In the genomic region with DNA sequence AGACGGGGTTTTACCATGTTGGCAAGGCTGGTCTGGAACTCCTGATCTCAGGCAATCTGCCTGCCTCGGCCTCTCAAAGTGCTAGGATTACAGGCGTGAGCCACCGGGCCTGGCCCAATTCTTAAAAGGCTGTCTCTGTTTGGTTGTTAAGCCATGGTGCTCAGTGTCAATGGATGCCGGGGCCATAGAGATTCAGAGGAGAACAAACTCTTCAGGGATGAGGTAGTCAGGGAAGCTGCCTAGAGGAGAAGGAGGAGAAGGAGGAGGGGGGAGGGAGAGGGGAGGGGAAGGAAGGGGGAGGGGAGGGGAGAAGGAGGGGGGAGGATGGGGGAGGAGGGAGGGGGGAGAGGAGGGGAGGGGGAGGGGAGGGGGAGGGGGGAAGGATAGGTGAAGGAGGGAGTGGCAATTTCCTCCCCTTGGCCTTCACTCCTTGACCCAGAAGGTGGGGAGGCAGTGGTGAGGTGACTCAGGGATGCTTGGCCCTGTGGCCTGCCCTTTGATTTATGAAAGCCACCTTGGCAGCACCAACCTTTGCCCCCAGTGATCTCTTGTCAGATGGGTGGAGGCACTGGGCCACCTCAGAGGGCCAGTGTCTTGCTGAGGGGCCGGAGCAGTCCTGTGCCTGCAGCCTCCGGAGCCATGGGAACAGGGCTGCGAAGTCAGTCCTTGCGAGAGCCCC, we compare ENCODE assay signal across 27 cellular contexts. TPM values are rescaled to one million over a fixed set of nuclear protein-coding genes. Genes with fewer than 3 reads are reported as not detected.
DNase-seq lines count a peak whose midpoint lies in the region; ATAC-seq and TF ChIP-seq lines count a peak whose summit lies in the region.
"Had no signal": no experiment of that assay in that cellular context is flagged by ENCODE, and none has a peak within 500 bp of the region (broad histone marks: within the 10 kb centered on the region; RNA-seq: fewer than 3 reads in every experiment).

A gene with protein sequence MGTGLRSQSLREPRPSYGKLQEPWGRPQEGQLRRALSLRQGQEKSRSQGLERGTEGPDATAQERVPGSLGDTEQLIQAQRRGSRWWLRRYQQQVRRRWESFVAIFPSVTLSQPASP (plus strand): TSS at position 581 of the 679 bp plus-strand sequence. CDS start 59 bp downstream, at position 640.

- H4K20me1 ChIP-seq in GM23338 (replicated peaks; ENCODE audit: insufficient read depth) = no peaks in the 10 kb centered on the region

- H2AFZ ChIP-seq in GM23338 = peak within 1 kb of the TSS; percentile 87; the same call in 1 of the 2 replicates

- H3K27me3 ChIP-seq in GM23338 (ENCODE audit: insufficient read depth) (no peaks in the 10 kb centered on the region), Peyer's patch (no peaks in the 10 kb centered on the region), endodermal cell (ENCODE audit: control insufficient read depth, insufficient read depth, low read length, poor library complexity, severe bottlenecking) (no peaks in the 10 kb centered on the region)
- H3K27me3 ChIP-seq: sigmoid colon, tibial nerve had no signal

- no peaks in the 10 kb centered on the region for H3K79me2 ChIP-seq in GM23338 (replicated peaks; ENCODE audit: insufficient read depth)

- H3K4me1 ChIP-seq in GM23338 (ENCODE audit: insufficient read depth) (peaks cover 11% of the 10 kb centered on the region; the same call in 1 of the 2 replicates), Peyer's patch (peaks cover 0 to 17% (median 4%) of the 10 kb centered on the region in 4 donors), endodermal cell (ENCODE audit: control insufficient read depth, insufficient read depth, low read length) (no peaks in the 10 kb centered on the region)
- H3K4me1 ChIP-seq: sigmoid colon had no signal

- no peak within 1 kb of the TSS for H3K9ac ChIP-seq in endodermal cell (ENCODE audit: extremely low read depth, low read length, poor library complexity, severe bottlenecking)

- H3K27ac ChIP-seq in GM23338 (ENCODE audit: low read depth) = peak within 1 kb of the TSS; percentile 63; the same call in 1 of the 2 replicates
- H3K27ac ChIP-seq in Peyer's patch = peak within 1 kb of the TSS in 3 of 4 donors; percentile 75 to 90 (median 80)
- H3K27ac ChIP-seq in endodermal cell (ENCODE audit: low read depth, low read length) = no peak within 1 kb of the TSS
- H3K27ac ChIP-seq: HL-60, sigmoid colon had no signal

- H3K4me3 ChIP-seq in GM23338 (no peak within 1 kb of the TSS), Peyer's patch (peak within 1 kb of the TSS in 3 of 4 donors; percentile 21 to 63 (median 50)), endodermal cell (ENCODE audit: low read length) (no peak within 1 kb of the TSS)
- H3K4me3 ChIP-seq: sigmoid colon, tibial nerve had no signal

- TF ChIP-seq CTCF in GM23338 (conservative IDR thresholded peaks at IDR 0.05; ENCODE audit: low read depth in 2 of 2) = no peak
- no peak for TF ChIP-seq CTCF in Peyer's patch (IDR thresholded peaks at IDR 0.05)
- TF ChIP-seq CTCF in endodermal cell (conservative IDR thresholded peaks at IDR 0.05) = no peak
- no peak for TF ChIP-seq CTCF in osteocyte (IDR thresholded peaks at IDR 0.05)

- TF ChIP-seq POLR2A in Peyer's patch (IDR thresholded peaks at IDR 0.05) = peak; percentile 91 to 94

- peaks cover 5% of the 10 kb centered on the region; the same call in 1 of the 2 replicates for H3K9me2 ChIP-seq in GM23338 (ENCODE audit: insufficient read depth)

- peaks cover 12% of the 10 kb centered on the region for H3K27me3 Mint-ChIP-seq in GM23338 (ENCODE audit: insufficient read depth, low read depth, poor library complexity)
- H3K27me3 Mint-ChIP-seq in endodermal cell (ENCODE audit: insufficient read depth) = peaks cover 4% of the 10 kb centered on the region
- H3K27me3 Mint-ChIP-seq in osteocyte (ENCODE audit: unreplicated experiment) = no peaks in the 10 kb centered on the region

- peak; percentile 49 for ATAC-seq in GM23338
- no peak for ATAC-seq in GM18520 (IDR thresholded peaks at IDR 0.05; ENCODE audit: unreplicated experiment)
- ATAC-seq: naive thymus-derived CD8-positive, alpha-beta T cell had no signal

- H3K4me2 ChIP-seq in GM23338 = 0 out of 2 replicates have a peak within 1 kb of the TSS, but pooled peaks have one; percentile 26

- no peaks in the 10 kb centered on the region for H3F3A ChIP-seq in GM23338 (replicated peaks; ENCODE audit: low read depth)

- H3K9me3 Mint-ChIP-seq in GM23338 = peaks cover 9% of the 10 kb centered on the region
- peaks cover 15% of the 10 kb centered on the region for H3K9me3 Mint-ChIP-seq in endodermal cell
- H3K9me3 Mint-ChIP-seq in osteocyte (ENCODE audit: unreplicated experiment) = no peaks in the 10 kb centered on the region

- H3K9me3 ChIP-seq in Peyer's patch (no peaks in the 10 kb centered on the region), endodermal cell (ENCODE audit: control insufficient read depth, low read length) (peaks cover 22% of the 10 kb centered on the region)

- no peaks in the 10 kb centered on the region for H3K36me3 ChIP-seq in GM23338 (ENCODE audit: insufficient read depth)
- H3K36me3 ChIP-seq in Peyer's patch = no peaks in the 10 kb centered on the region
- no peaks in the 10 kb centered on the region for H3K36me3 ChIP-seq in endodermal cell (ENCODE audit: control insufficient read depth, insufficient read depth, low read length)
- H3K36me3 ChIP-seq: sigmoid colon, tibial nerve had no signal

- H3K27ac Mint-ChIP-seq in GM23338 (no peak within 1 kb of the TSS), endodermal cell (peak within 1 kb of the TSS; percentile 26), osteocyte (ENCODE audit: unreplicated experiment) (peak within 1 kb of the TSS; percentile 68)
- H3K27ac Mint-ChIP-seq: activated B cell treated with CpG ODN at 0.5 μM for 24 hours; activated CD4-positive, alpha-beta memory T cell treated with anti-CD3 and anti-CD28 coated beads for 36 hours had no signal

- H3K4me1 Mint-ChIP-seq in GM23338 (peaks cover 7% of the 10 kb centered on the region; the same call in 2 of the 3 replicates), endodermal cell (no peaks in the 10 kb centered on the region), osteocyte (ENCODE audit: unreplicated experiment) (peaks cover 38% of the 10 kb centered on the region)
- H3K4me1 Mint-ChIP-seq: activated B cell treated with CpG ODN at 0.5 μM for 24 hours had no signal

- DNase-seq in GM23338 (ENCODE audit: low spot score) = peak; percentile 48
- DNase-seq in Peyer's patch = peak in 2 of 3 donors; percentile 83 to 89
- peak; percentile 61 for DNase-seq in endodermal cell
- no peak for DNase-seq in osteocyte (ENCODE audit: extremely low spot score, unreplicated experiment)
- DNase-seq in cerebellar nuclear complex (lab: John Stamatoyannopoulos, UW) = no peak
- no peak for DNase-seq in AG08395 (ENCODE audit: low spot score)
- DNase-seq: activated B cell treated with CpG ODN at 0.5 μM for 24 hours; activated CD4-positive, alpha-beta memory T cell treated with anti-CD3 and anti-CD28 coated beads for 36 hours; activated naive CD4-positive, alpha-beta T cell treated with Interleukin-2 at 50 U/mL for 16 hours; activated T-cell treated with anti-CD3 and anti-CD28 coated beads for 4 hours; anterior cingulate cortex; central memory CD4-positive, alpha-beta T cell; kidney; NCI-H187 treated with DMSO at 0.1 percent for 48 hours; NCI-H2227 treated with DMSO at 0.1 percent for 48 hours; NCI-H82; posterior cingulate gyrus; sigmoid colon; stimulated activated naive CD4-positive, alpha-beta T cell; T-helper 9 cell had no signal

- H3K4me3 Mint-ChIP-seq in GM23338 (no peak within 1 kb of the TSS), endodermal cell (no peak within 1 kb of the TSS), osteocyte (ENCODE audit: unreplicated experiment) (no peak within 1 kb of the TSS)
- H3K4me3 Mint-ChIP-seq: activated B cell treated with CpG ODN at 0.5 μM for 24 hours; activated CD4-positive, alpha-beta memory T cell treated with anti-CD3 and anti-CD28 coated beads for 36 hours; naive thymus-derived CD8-positive, alpha-beta T cell had no signal

- H3K36me3 Mint-ChIP-seq in GM23338 (ENCODE audit: low read depth) (peaks cover 5% of the 10 kb centered on the region), endodermal cell (ENCODE audit: low read depth) (no peaks in the 10 kb centered on the region), osteocyte (ENCODE audit: unreplicated experiment) (no peaks in the 10 kb centered on the region)
- H3K36me3 Mint-ChIP-seq: naive thymus-derived CD8-positive, alpha-beta T cell had no signal

- 87% methylated on average over 7 to 9 of the region's 9 CpGs for WGBS in endodermal cell (ENCODE audit: insufficient coverage in 1 of 2, insufficient read length in 1 of 2), 2 experiments

TF ChIP-seq in GM23338, 12 proteins besides CTCF, POLR2A, EP300 and RAD21 (continues in another document):
- TF ChIP-seq POLR2AphosphoS5 (IDR thresholded peaks at IDR 0.05; ENCODE audit: low read depth) = no peak
- no peak for TF ChIP-seq NANOG (IDR thresholded peaks at IDR 0.05; ENCODE audit: borderline replicate concordance)
- TF ChIP-seq EZH2 (IDR thresholded peaks at IDR 0.05; ENCODE audit: low read depth, unreplicated experiment) = no peak

RNA-seq across cellular contexts. Expression of the gene that starts here (rescaled TPM):
- 0.21 TPM in 1 of 2 replicates, not detected in the other for total RNA-seq in GM23338 (2014; rRNA removed; shearing (Covaris generic))
- polyA plus RNA-seq in GM23338 (2016; fragmentation: Nextera tagmentation; extraction: Ambion mirVana) = 0.73 and 0.74 TPM in 2 replicates
- total RNA-seq in Peyer's patch = 100 to 1,000 TPM in 2 of 4 donors, 10 to 100 TPM in 2; 81.7 to 439 (median 153) TPM
- total RNA-seq in endodermal cell = not detected
- polyA plus RNA-seq in endodermal cell (2013, experiment 1 of 2) = not detected
- polyA plus RNA-seq in endodermal cell (2013, experiment 2 of 2) = not detected
- total RNA-seq in osteocyte = not detected in 2 replicates
- total RNA-seq: activated B cell treated with CpG ODN at 0.5 μM for 24 hours; activated CD4-positive, alpha-beta memory T cell treated with anti-CD3 and anti-CD28 coated beads for 36 hours; Daoy; frontal cortex; kidney; naive thymus-derived CD8-positive, alpha-beta T cell; sigmoid colon; tibial nerve had no signal
- polyA plus RNA-seq: esophagus; naive thymus-derived CD8-positive, alpha-beta T cell had no signal

Comparison
In these comparisons a context has a peak if more than half of its experiments do, and no peak if none do; other contexts are left out.
1. RNA of the gene that starts here (total RNA-seq): 81.7 to 439 TPM in Peyer's patch; 0.21 TPM in GM23338, not detected in endodermal cell and not detected in osteocyte; every median in the first group is over 10 times any median in the second.
2. Peak in DNase-seq, ATAC-seq, H3K27ac ChIP-seq and H3K4me2 ChIP-seq in GM23338; RNA of the gene not detected or under 1 TPM.
3. Peak in DNase-seq in endodermal cell; RNA of the gene not detected or under 1 TPM.
4. DNase-seq: peak in Peyer's patch (2 of 3); none in osteocyte (single experiment), cerebellar nuclear complex (0 of 2) and AG08395 (single experiment).
5. H3K4me3 ChIP-seq: peak in Peyer's patch (3 of 4); none in GM23338 (single experiment) and endodermal cell (single experiment).